Comparison of ENCODE assay signal across 8 cellular contexts in genomic region chr6:16770701-16771569, GRCh38. TPM values are rescaled to one million over a fixed set of nuclear protein-coding genes. Genes with fewer than 3 reads are reported as not detected.
DNase-seq lines count a peak whose midpoint lies in the region; ATAC-seq and TF ChIP-seq lines count a peak whose summit lies in the region.

No MANE protein-coding gene starts in this region.

- POLR2A ChIA-PET in naive thymus-derived CD4-positive, alpha-beta T cell (lab: Charles Lee), result interaction anchor here (1.1 to 3.0 kb wide), 3 partner anchors 9 to 259 kb away, joined by 3 to 15 read pairs (median 5); partner anchors contain the start of gene ATXN1

- no peaks in the 10 kb centered on the region for H3K27me3 Mint-ChIP-seq in endodermal cell (ENCODE audit: insufficient read depth)
- H3K27me3 Mint-ChIP-seq in naive thymus-derived CD4-positive, alpha-beta T cell, result peaks cover 0 to 5% (median 0%) of the 10 kb centered on the region in 5 donors
- H3K27me3 Mint-ChIP-seq in stimulated activated memory B cell treated with anti-CD40 and anti-IgM and Interleukin-4, amounts not matched to agents 10 μg/mL and 1 μg/mL and 100 μg/mL, for 72 hours, result no peaks in the 10 kb centered on the region

- H3K9ac ChIP-seq in endodermal cell (ENCODE audit: extremely low read depth, low read length, poor library complexity, severe bottlenecking), result no peak overlapping the region

- no peak overlapping the region for H3K27ac ChIP-seq in endodermal cell (ENCODE audit: low read depth, low read length)
- H3K27ac ChIP-seq in naive thymus-derived CD4-positive, alpha-beta T cell (ENCODE audit: low read depth, low read length), result no peak overlapping the region

- H3K27me3 ChIP-seq in endodermal cell (ENCODE audit: control insufficient read depth, insufficient read depth, low read length, poor library complexity, severe bottlenecking), result no peaks in the 10 kb centered on the region
- no peaks in the 10 kb centered on the region for H3K27me3 ChIP-seq in naive thymus-derived CD4-positive, alpha-beta T cell (ENCODE audit: control insufficient read depth in 2 of 2, insufficient read depth in 2 of 2, low read length in 2 of 2)

- H3K9me3 Mint-ChIP-seq in endodermal cell, result no peaks in the 10 kb centered on the region
- no peaks in the 10 kb centered on the region for H3K9me3 Mint-ChIP-seq in naive thymus-derived CD4-positive, alpha-beta T cell
- no peaks in the 10 kb centered on the region for H3K9me3 Mint-ChIP-seq in stimulated activated memory B cell treated with anti-CD40 and anti-IgM and Interleukin-4, amounts not matched to agents 10 μg/mL and 1 μg/mL and 100 μg/mL, for 72 hours

- no peaks in the 10 kb centered on the region for H3K36me3 Mint-ChIP-seq in endodermal cell (ENCODE audit: low read depth)
- peaks cover 0 to 3% (median 0%) of the 10 kb centered on the region in 5 donors for H3K36me3 Mint-ChIP-seq in naive thymus-derived CD4-positive, alpha-beta T cell
- peaks cover 14% of the 10 kb centered on the region for H3K36me3 Mint-ChIP-seq in stimulated activated memory B cell treated with anti-CD40 and anti-IgM and Interleukin-4, amounts not matched to agents 10 μg/mL and 1 μg/mL and 100 μg/mL, for 72 hours

- no peaks in the 10 kb centered on the region for H3K9me3 ChIP-seq in endodermal cell (ENCODE audit: control insufficient read depth, low read length)
- H3K9me3 ChIP-seq in naive thymus-derived CD4-positive, alpha-beta T cell (ENCODE audit: control insufficient read depth in 2 of 3, low read length in 3 of 3), result no peaks in the 10 kb centered on the region

- peak; percentile 96 for TF ChIP-seq CTCF in endodermal cell (conservative IDR thresholded peaks at IDR 0.05)

- CTCF ChIA-PET in naive thymus-derived CD4-positive, alpha-beta T cell (lab: Charles Lee), result interaction anchor here (0.7 to 5.9 kb wide), 15 partner anchors 9 to 1372 kb away, joined by 3 to 25 read pairs (median 3); partner anchors contain the start of gene ATXN1

- H3K36me3 ChIP-seq in endodermal cell (ENCODE audit: control insufficient read depth, insufficient read depth, low read length), result no peaks in the 10 kb centered on the region
- no peaks in the 10 kb centered on the region for H3K36me3 ChIP-seq in naive thymus-derived CD4-positive, alpha-beta T cell (ENCODE audit: control insufficient read depth in 2 of 3, insufficient read depth in 3 of 3, low read length in 3 of 3)

- H3K4me3 Mint-ChIP-seq in endodermal cell, result no peak overlapping the region
- peak overlapping the region in 4 of 10 donors; percentile 22 to 65 (median 41) for H3K4me3 Mint-ChIP-seq in naive thymus-derived CD4-positive, alpha-beta T cell
- H3K4me3 Mint-ChIP-seq in stimulated activated memory B cell treated with anti-CD40 and anti-IgM and Interleukin-4, amounts not matched to agents 10 μg/mL and 1 μg/mL and 100 μg/mL, for 72 hours, result peak overlapping the region; percentile 10

- WGBS in endodermal cell (ENCODE audit: insufficient coverage in 1 of 2, insufficient read length in 1 of 2), 2 experiments, result 44 to 65% methylated on average over 10 to 16 of the region's 16 CpGs

- DNase-seq in AG20443 (ENCODE audit: low spot score), result peak; percentile 87
- peak; percentile 75 to 87 for DNase-seq in NOMO-1 (lab: John Stamatoyannopoulos, UW; ENCODE audit: unreplicated experiment in 2 of 2)
- DNase-seq in activated CD8-positive, alpha-beta memory T cell treated with anti-CD3 and anti-CD28 coated beads for 24 hours, result peak; percentile 85
- DNase-seq in endodermal cell, result peak; percentile 92
- peak; percentile 56 to 79 (median 73) for DNase-seq in naive thymus-derived CD4-positive, alpha-beta T cell

- peaks cover 12% of the 10 kb centered on the region for H3K4me1 Mint-ChIP-seq in endodermal cell
- H3K4me1 Mint-ChIP-seq in naive thymus-derived CD4-positive, alpha-beta T cell, result peaks cover 25 to 51% (median 42%) of the 10 kb centered on the region in 7 donors
- H3K4me1 Mint-ChIP-seq in stimulated activated memory B cell treated with anti-CD40 and anti-IgM and Interleukin-4, amounts not matched to agents 10 μg/mL and 1 μg/mL and 100 μg/mL, for 72 hours, result peaks cover 36% of the 10 kb centered on the region

- H3K27ac Mint-ChIP-seq in endodermal cell, result no peak overlapping the region
- peak overlapping the region in 6 of 9 donors; percentile 3 to 86 (median 75) for H3K27ac Mint-ChIP-seq in naive thymus-derived CD4-positive, alpha-beta T cell
- H3K27ac Mint-ChIP-seq in stimulated activated memory B cell treated with anti-CD40 and anti-IgM and Interleukin-4, amounts not matched to agents 10 μg/mL and 1 μg/mL and 100 μg/mL, for 72 hours, result no peak overlapping the region

- ATAC-seq in GM18909 (IDR thresholded peaks at IDR 0.05; ENCODE audit: poor library complexity, unreplicated experiment) (peak; percentile 83), HG03196 (IDR thresholded peaks at IDR 0.05; ENCODE audit: unreplicated experiment) (peak; percentile 73)
- peak; percentile 95 for ATAC-seq in naive thymus-derived CD4-positive, alpha-beta T cell
- ATAC-seq in stimulated activated memory B cell treated with anti-CD40 and anti-IgM and Interleukin-4, amounts not matched to agents 10 μg/mL and 1 μg/mL and 100 μg/mL, for 72 hours, result peak; percentile 91

- no peaks in the 10 kb centered on the region for H3K4me1 ChIP-seq in endodermal cell (ENCODE audit: control insufficient read depth, insufficient read depth, low read length)
- H3K4me1 ChIP-seq in naive thymus-derived CD4-positive, alpha-beta T cell (ENCODE audit: control insufficient read depth in 2 of 2, insufficient read depth in 2 of 2, low read length in 2 of 2), result peaks cover 24 to 34% of the 10 kb centered on the region in 2 donors

- H3K4me3 ChIP-seq in endodermal cell (ENCODE audit: low read length), result no peak overlapping the region
- H3K4me3 ChIP-seq in naive thymus-derived CD4-positive, alpha-beta T cell (ENCODE audit: low read length), result no peak overlapping the region

- intact Hi-C loops in naive thymus-derived CD4-positive, alpha-beta T cell (cut with micrococcal nuclease), result loop anchor here (1.0 kb wide), 4 partner anchors 32 to 439 kb away; no protein-coding TSS in a partner anchor

RNA-seq across cellular contexts. Expression of gene ATXN1, which starts 9.7 kb away (rescaled TPM):
- total RNA-seq in endodermal cell, result 10 to 100 TPM; 10.4 to 15.9 TPM
- polyA plus RNA-seq in endodermal cell (2013, experiment 1 of 2), result 4.0 TPM
- polyA plus RNA-seq in endodermal cell (2013, experiment 2 of 2), result 4.2 TPM
- 10 to 100 TPM; 32.2 to 82.7 (median 47.4) TPM for total RNA-seq in naive thymus-derived CD4-positive, alpha-beta T cell
- 1 to 10 TPM; 1.5 to 3.0 TPM for polyA plus RNA-seq in naive thymus-derived CD4-positive, alpha-beta T cell

Comparison
In these comparisons a context has a peak if more than half of its experiments do, and no peak if none do; other contexts are left out.
1. H3K27ac Mint-ChIP-seq: peak in naive thymus-derived CD4-positive, alpha-beta T cell (6 of 9); none in endodermal cell (single experiment) and stimulated activated memory B cell treated with anti-CD40 and anti-IgM and Interleukin-4, amounts not matched to agents 10 μg/mL and 1 μg/mL and 100 μg/mL, for 72 hours (single experiment).
2. Peak in every context shown above with its lines, with median percentiles within 50 percentile points of each other: DNase-seq and ATAC-seq.